ENCODE assay signal across 8 cellular contexts in the genomic region with DNA sequence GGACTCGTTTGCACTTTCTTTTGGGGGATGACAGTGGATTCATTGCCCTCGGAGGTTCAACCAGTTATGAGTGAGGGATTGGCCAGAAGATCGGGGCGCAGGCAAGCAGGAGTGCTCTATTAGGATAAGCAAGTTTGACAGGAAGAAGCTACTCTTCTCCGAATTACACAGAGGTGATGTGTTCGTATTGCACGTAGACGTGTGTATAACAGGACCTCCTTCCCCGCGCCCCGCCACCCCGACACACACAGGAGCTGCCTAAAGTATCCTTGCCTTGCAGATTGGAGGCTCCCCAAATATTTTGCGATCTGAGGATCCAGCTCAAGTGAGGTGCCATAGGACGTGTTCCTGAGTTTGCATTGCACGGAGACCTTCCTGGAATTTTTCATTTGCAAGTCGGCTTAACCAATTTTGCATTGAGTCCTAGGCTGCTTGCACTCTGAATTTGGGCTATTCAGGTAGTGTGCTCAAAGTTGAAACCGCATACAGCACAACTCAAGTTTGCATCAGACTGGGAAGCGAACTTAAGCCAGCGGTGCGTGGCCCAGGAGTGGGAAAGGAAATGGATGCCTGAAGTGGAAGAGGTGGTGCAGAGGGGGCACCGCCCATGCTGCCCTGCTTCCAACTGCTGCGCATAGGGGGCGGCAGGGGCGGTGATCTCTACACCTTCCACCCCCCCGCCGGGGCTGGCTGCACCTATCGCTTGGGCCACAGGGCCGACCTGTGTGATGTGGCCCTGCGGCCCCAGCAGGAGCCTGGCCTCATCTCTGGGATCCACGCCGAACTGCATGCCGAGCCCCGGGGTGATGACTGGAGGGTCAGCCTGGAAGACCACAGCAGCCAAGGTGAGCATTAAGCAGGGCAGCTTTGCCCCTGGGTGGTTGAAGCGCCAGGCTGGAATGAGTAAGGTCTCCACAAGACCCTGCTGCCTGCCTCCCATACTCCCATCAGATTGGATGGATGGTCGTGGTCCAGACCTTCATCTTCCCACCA. TPM values are rescaled to one million over a fixed set of nuclear protein-coding genes. Genes with fewer than 3 reads are reported as not detected.
DNase-seq lines count a peak whose midpoint lies in the region; ATAC-seq, FAIRE-seq and TF ChIP-seq lines count a peak whose summit lies in the region.

No MANE protein-coding gene starts in this region.

- DNase-seq in AG04450 (ENCODE audit: low read depth, low spot score) (no peak), GM12891 (ENCODE audit: insufficient read length, low spot score) (no peak), NCI-H510A treated with DMSO at 0.1 percent for 48 hours (lab: John Stamatoyannopoulos, UW) (peak; percentile 52), adipocyte (ENCODE audit: low read depth) (peak; percentile 20), left colon (peak in 1 of 2 donors; percentile 43), thoracic aorta (ENCODE audit: low spot score) (no peak), caudate nucleus (lab: John Stamatoyannopoulos, UW) (no peak), putamen (ENCODE audit: low spot score) (no peak)

- ATAC-seq in left colon: peak; percentile 4
- ATAC-seq in thoracic aorta (ENCODE audit: insufficient number of reproducible peaks, low FRiP score, low read depth): no peak

- intact Hi-C loops in left colon (cut with DNase I, micrococcal nuclease): no loop called here

- H3K4me1 ChIP-seq in adipocyte (ENCODE audit: control insufficient read depth, insufficient read depth, low read length) (peaks cover 12% of the 10 kb centered on the region), thoracic aorta (ENCODE audit: control insufficient read depth in 1 of 2, low read depth in 2 of 2) (peaks cover 5 to 25% of the 10 kb centered on the region in 2 donors)

- FAIRE-seq in GM12891 (lab: Jason Lieb, UNC): peak; percentile 20

- H3K4me3 ChIP-seq in AG04450 (ENCODE audit: low read depth, low read length): peak overlapping the region; percentile 81
- peak overlapping the region; percentile 89 for H3K4me3 ChIP-seq in adipocyte (ENCODE audit: low read length)
- H3K4me3 ChIP-seq in thoracic aorta: peak overlapping the region; percentile 77

- peak; percentile 31; the same call in 1 of the 2 replicates for TF ChIP-seq POLR2A in GM12891 (IDR thresholded peaks at IDR 0.05; ENCODE audit: low read depth, low read length)

- peak overlapping the region; percentile 80 for H3K9ac ChIP-seq in adipocyte (ENCODE audit: low read length)

- no peaks in the 10 kb centered on the region for H3K9me3 ChIP-seq in AG04450 (ENCODE audit: control insufficient read depth, insufficient read depth, low read length)
- H3K9me3 ChIP-seq in adipocyte (ENCODE audit: control insufficient read depth, low read length): no peaks in the 10 kb centered on the region
- H3K9me3 ChIP-seq in thoracic aorta: no peaks in the 10 kb centered on the region

- TF ChIP-seq CTCF in AG04450 (IDR thresholded peaks at IDR 0.05; ENCODE audit: low read depth, low read length): no peak
- TF ChIP-seq CTCF in thoracic aorta (IDR thresholded peaks at IDR 0.05): no peak

- H3K27me3 ChIP-seq in AG04450 (ENCODE audit: control insufficient read depth, insufficient read depth, low read length) (no peaks in the 10 kb centered on the region), adipocyte (replicated peaks; ENCODE audit: control insufficient read depth, insufficient read depth, low read length) (no peaks in the 10 kb centered on the region), thoracic aorta (replicated peaks; ENCODE audit: insufficient read depth) (no peaks in the 10 kb centered on the region)

- CTCF ChIA-PET in AG04450 (lab: Charles Lee): interaction anchor here (1.0 to 3.2 kb wide), 7 partner anchors 21 to 207 kb away, joined by 3 to 12 read pairs (median 4); a partner anchor contains a TSS

- H3K36me3 ChIP-seq in adipocyte (ENCODE audit: control insufficient read depth, insufficient read depth, low read length, severe bottlenecking) (no peaks in the 10 kb centered on the region), thoracic aorta (peaks cover 5% of the 10 kb centered on the region)

- H3K27ac ChIP-seq in AG04450 (ENCODE audit: low read depth, low read length) (peak overlapping the region; percentile 47), thoracic aorta (no peak overlapping the region), caudate nucleus (ENCODE audit: low read depth, low read length) (no peak overlapping the region)

- POLR2A ChIA-PET in AG04450 (lab: Yijun Ruan, JAX): interaction anchor here (0.6 to 1.5 kb wide), 4 partner anchors 20 to 533 kb away, joined by 3 to 4 read pairs (median 4); a partner anchor contains a TSS

TF ChIP-seq in GM12891, 5 proteins besides CTCF, POLR2A, EP300 and RAD21:
- no peak for TF ChIP-seq SPI1 (IDR thresholded peaks at IDR 0.05; ENCODE audit: low read depth, low read length)
- TF ChIP-seq TAF1 (IDR thresholded peaks at IDR 0.05; ENCODE audit: low read depth, low read length): no peak
- TF ChIP-seq POU2F2 (IDR thresholded peaks at IDR 0.05; ENCODE audit: low read depth, low read length): no peak
- TF ChIP-seq PAX5 (IDR thresholded peaks at IDR 0.05; ENCODE audit: insufficient read depth, low read length, severe bottlenecking): no peak
- no peak for TF ChIP-seq POLR2AphosphoS5 (IDR thresholded peaks at IDR 0.05; ENCODE audit: low read depth, low read length)

RNA-seq across cellular contexts. Expression of a gene that starts 0.8 kb away (rescaled TPM):
- 3.4 and 4.2 TPM in 2 replicates for polyA plus RNA-seq in AG04450 (2011; rRNA removed)
- 3.1 and 4.2 TPM in 2 replicates for polyA minus RNA-seq in AG04450 (2011; rRNA and poly(A)+ RNA removed)
- 39.2 TPM for polyA plus RNA-seq in GM12891 (2012; ENCODE audit: low read depth, missing spikeins)
- 1 to 10 TPM; 4.2 to 7.1 TPM for total RNA-seq in left colon
- total RNA-seq in thoracic aorta: 10 to 100 TPM in 1 of 2 donors, 1 to 10 TPM in 1; 1.6 to 15.7 TPM

RNA-seq across cellular contexts. Expression of a gene that starts 1.6 kb away (rescaled TPM):
- 10.4 TPM in 2 replicates for polyA plus RNA-seq in AG04450 (2011; rRNA removed)
- 6.3 and 9.7 TPM in 2 replicates for polyA minus RNA-seq in AG04450 (2011; rRNA and poly(A)+ RNA removed)
- 28.3 TPM for polyA plus RNA-seq in GM12891 (2012; ENCODE audit: low read depth, missing spikeins)
- total RNA-seq in left colon: 10 to 100 TPM; 24.3 to 39.0 TPM
- 10 to 100 TPM; 11.1 to 31.6 TPM for total RNA-seq in thoracic aorta

RNA-seq across cellular contexts. Expression of a gene that starts 11.3 kb away (rescaled TPM):
- not detected in 2 replicates for polyA plus RNA-seq in AG04450 (2011; rRNA removed)
- polyA minus RNA-seq in AG04450 (2011; rRNA and poly(A)+ RNA removed): not detected in 2 replicates
- polyA plus RNA-seq in GM12891 (2012; ENCODE audit: low read depth, missing spikeins): 5.1 TPM
- total RNA-seq in left colon: 1 to 10 TPM; 1.8 to 6.3 TPM
- total RNA-seq in thoracic aorta: 10 to 100 TPM in 1 of 2 donors, 1 to 10 TPM in 1; 4.0 to 12.9 TPM

RNA-seq across cellular contexts. Expression of a gene that starts 20.3 kb away (rescaled TPM):
- polyA plus RNA-seq in AG04450 (2011; rRNA removed): not detected in 2 replicates
- polyA minus RNA-seq in AG04450 (2011; rRNA and poly(A)+ RNA removed): not detected in 2 replicates
- polyA plus RNA-seq in GM12891 (2012; ENCODE audit: low read depth, missing spikeins): not detected
- not detected for total RNA-seq in left colon
- total RNA-seq in thoracic aorta: not detected

RNA-seq across cellular contexts. Expression of a gene that starts 38.9 kb away (rescaled TPM):
- polyA plus RNA-seq in AG04450 (2011; rRNA removed): not detected in 2 replicates
- polyA minus RNA-seq in AG04450 (2011; rRNA and poly(A)+ RNA removed): not detected in 2 replicates
- not detected for polyA plus RNA-seq in GM12891 (2012; ENCODE audit: low read depth, missing spikeins)
- total RNA-seq in left colon (not detected), thoracic aorta (1 to 10 TPM in 1 of 2 donors, under 1 TPM in 1; 0.28 to 1.6 TPM)

Comparison
In these comparisons a context has a peak if more than half of its experiments do, and no peak if none do; other contexts are left out.
1. DNase-seq: peak in NCI-H510A treated with DMSO at 0.1 percent for 48 hours (single experiment) and adipocyte (single experiment); none in AG04450 (single experiment), GM12891 (single experiment), thoracic aorta (single experiment), caudate nucleus (0 of 61) and putamen (single experiment).
2. Peak in every context shown above with its lines, with median percentiles within 50 percentile points of each other: H3K4me3 ChIP-seq.